Comparison of ENCODE assay signal across 8 cellular contexts in the genomic region with DNA sequence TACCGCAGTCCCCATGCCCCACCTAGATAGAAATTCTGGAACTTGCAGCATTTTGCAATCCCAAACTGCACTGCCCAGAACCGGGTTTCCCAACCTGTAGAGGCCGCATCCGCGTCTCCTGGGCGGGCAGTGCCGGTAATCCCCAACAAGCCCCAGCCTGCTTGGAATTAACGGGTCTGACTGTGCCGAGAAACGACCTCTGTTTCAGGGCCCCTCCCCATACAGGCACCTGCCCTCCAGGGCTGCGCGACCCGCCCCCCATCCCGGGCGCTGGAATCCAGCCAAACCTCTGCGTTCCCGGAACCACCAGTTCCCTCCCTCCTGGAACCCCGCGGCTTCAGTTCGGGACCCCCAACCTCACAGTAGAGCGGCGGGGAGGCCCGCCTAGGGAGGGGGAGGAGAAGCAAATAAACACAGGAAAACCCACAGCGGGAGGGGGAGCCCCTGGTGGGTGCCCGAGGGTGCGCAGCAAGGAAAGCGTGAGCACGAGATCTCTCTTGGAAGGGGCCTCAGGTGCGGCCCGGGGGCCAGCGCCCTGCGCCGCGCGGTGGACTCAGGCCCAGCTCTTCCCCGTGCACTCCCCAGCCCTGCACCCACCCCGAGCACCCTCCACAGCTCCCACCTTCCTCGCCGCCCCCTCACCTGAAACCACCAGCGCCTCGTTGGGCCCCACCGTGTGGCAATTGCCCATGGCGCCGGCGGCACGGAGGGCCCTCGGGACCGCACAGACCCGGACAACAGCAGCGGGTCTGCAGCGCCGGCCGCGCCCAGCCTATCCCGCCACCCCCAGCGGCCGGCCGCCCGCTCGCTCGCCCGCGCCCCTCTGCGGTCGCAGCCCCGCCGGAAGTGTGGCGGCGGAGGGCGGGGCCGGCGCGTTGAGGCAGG. TPM values are rescaled to one million over a fixed set of nuclear protein-coding genes. Genes with fewer than 3 reads are reported as not detected.
DNase-seq lines count a peak whose midpoint lies in the region; ATAC-seq lines count a peak whose summit lies in the region.

A gene with protein sequence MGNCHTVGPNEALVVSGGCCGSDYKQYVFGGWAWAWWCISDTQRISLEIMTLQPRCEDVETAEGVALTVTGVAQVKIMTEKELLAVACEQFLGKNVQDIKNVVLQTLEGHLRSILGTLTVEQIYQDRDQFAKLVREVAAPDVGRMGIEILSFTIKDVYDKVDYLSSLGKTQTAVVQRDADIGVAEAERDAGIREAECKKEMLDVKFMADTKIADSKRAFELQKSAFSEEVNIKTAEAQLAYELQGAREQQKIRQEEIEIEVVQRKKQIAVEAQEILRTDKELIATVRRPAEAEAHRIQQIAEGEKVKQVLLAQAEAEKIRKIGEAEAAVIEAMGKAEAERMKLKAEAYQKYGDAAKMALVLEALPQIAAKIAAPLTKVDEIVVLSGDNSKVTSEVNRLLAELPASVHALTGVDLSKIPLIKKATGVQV (minus strand): TSS at position 850 of the 885 bp plus-strand sequence. CDS start 159 bp downstream, at position 691.

- intact Hi-C loops in left colon (cut with DNase I, micrococcal nuclease) = loop anchor here in 1 of 2 donors (10.0 kb wide), 1 partner anchor 132 kb away; no protein-coding TSS in a partner anchor

- ATAC-seq in GM18511 (IDR thresholded peaks at IDR 0.05; ENCODE audit: unreplicated experiment) (peak; percentile 35), left colon (peak; percentile 77), GM21529 (IDR thresholded peaks at IDR 0.05; ENCODE audit: unreplicated experiment) (no peak)

- DNase-seq in 8988T (peak; percentile 79), NCI-H2171 (lab: John Stamatoyannopoulos, UW) (peak; percentile 49), cerebellar cortex (ENCODE audit: low spot score) (peak; percentile 64), left colon (peak; percentile 62 to 77)
- peak; percentile 65 for DNase-seq in activated CD4-positive, CD25-positive, alpha-beta regulatory T cell treated with anti-CD3 and anti-CD28 coated beads, Interleukin-2, amount 50 U/mL, for 72 hours
- peak; percentile 38 for DNase-seq in stimulated activated CD4-positive, alpha-beta T cell treated with anti-CD3 and anti-CD28 coated beads, Interleukin-2, amount 100 ng/mL, for 4 hours (ENCODE audit: low read depth)

RNA-seq across cellular contexts. Expression of the gene that starts here (rescaled TPM):
- 10 to 100 TPM; 82.4 to 91.5 TPM for total RNA-seq in left colon
